Comparison of ENCODE assay signal across 24 cellular contexts in the genomic region with DNA sequence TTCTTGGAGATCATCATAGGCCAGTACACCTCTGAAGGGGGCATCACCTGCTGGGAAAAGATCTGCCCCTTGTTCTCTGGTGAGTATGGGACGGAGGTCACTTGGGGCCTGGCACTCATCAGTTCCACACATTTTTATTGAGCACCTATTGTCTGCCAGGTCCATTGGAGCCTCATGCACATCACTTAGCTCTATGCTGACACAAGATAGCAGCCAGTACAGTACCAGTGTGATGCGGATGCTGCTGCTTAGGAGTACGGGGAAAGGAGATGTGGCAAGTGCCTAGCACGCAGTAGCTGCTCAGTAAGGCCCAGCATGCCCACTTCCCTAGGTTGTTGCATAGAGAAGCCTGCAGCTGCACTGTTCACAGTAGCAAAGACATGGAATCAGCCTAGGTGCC.
"Had no signal": no experiment of that assay in that cellular context is flagged by ENCODE, and none has a peak within 500 bp of the region (broad histone marks: within the 10 kb centered on the region; RNA-seq: fewer than 3 reads in every experiment).

No MANE protein-coding gene starts in this region.

- ATAC-seq: activated CD4-positive, alpha-beta T cell treated with anti-CD3 and anti-CD28 coated beads for 36 hours; activated CD8-positive, alpha-beta T cell treated with anti-CD3 and anti-CD28 coated beads for 36 hours; activated T-cell treated with anti-CD3 and anti-CD28 coated beads, Interleukin-2, amount 50 U/mL, for 4 hours; activated T-helper 17 cell treated with anti-CD3 and anti-CD28 coated beads, Interleukin-2, amount 50 U/mL, for 72 hours had no signal

- H3K27me3 Mint-ChIP-seq: activated CD4-positive, alpha-beta T cell treated with anti-CD3 and anti-CD28 coated beads for 36 hours; activated CD8-positive, alpha-beta T cell treated with anti-CD3 and anti-CD28 coated beads for 36 hours; activated naive CD8-positive, alpha-beta T cell; activated T-helper 17 cell treated with anti-CD3 and anti-CD28 coated beads, Interleukin-2, amount 50 U/mL, for 72 hours had no signal

- H3K4me3 Mint-ChIP-seq: activated CD4-positive, alpha-beta T cell treated with anti-CD3 and anti-CD28 coated beads for 36 hours; activated CD8-positive, alpha-beta T cell treated with anti-CD3 and anti-CD28 coated beads for 36 hours; activated naive CD8-positive, alpha-beta T cell; activated T-cell treated with anti-CD3 and anti-CD28 coated beads, Interleukin-2, amount 50 U/mL, for 4 hours; activated T-helper 17 cell treated with anti-CD3 and anti-CD28 coated beads, Interleukin-2, amount 50 U/mL, for 72 hours had no signal

- H3K9me3 ChIP-seq: esophagus squamous epithelium had no signal

- H3K27me3 ChIP-seq: brain microvascular endothelial cell, esophagus squamous epithelium had no signal

- H3K27ac ChIP-seq: brain microvascular endothelial cell, epithelial cell of prostate, esophagus squamous epithelium had no signal

- H3K27ac Mint-ChIP-seq: activated CD4-positive, alpha-beta T cell treated with anti-CD3 and anti-CD28 coated beads for 36 hours; activated CD8-positive, alpha-beta T cell treated with anti-CD3 and anti-CD28 coated beads for 36 hours; activated naive CD8-positive, alpha-beta T cell; activated T-helper 17 cell treated with anti-CD3 and anti-CD28 coated beads, Interleukin-2, amount 50 U/mL, for 72 hours had no signal

- H3K9me3 Mint-ChIP-seq: activated CD8-positive, alpha-beta T cell treated with anti-CD3 and anti-CD28 coated beads for 36 hours; activated T-cell treated with anti-CD3 and anti-CD28 coated beads, Interleukin-2, amount 50 U/mL, for 4 hours; activated T-helper 17 cell treated with anti-CD3 and anti-CD28 coated beads, Interleukin-2, amount 50 U/mL, for 72 hours had no signal

- H3K4me3 ChIP-seq: esophagus squamous epithelium had no signal

- DNase-seq: activated CD4-positive, alpha-beta T cell treated with anti-CD3 and anti-CD28 coated beads for 36 hours; activated CD4-positive, alpha-beta T cell treated with anti-CD3 and anti-CD28 coated beads, Interleukin-2, amount 50 U/mL, for 1 hour; activated CD4-positive, alpha-beta T cell treated with anti-CD3 and anti-CD28 coated beads, Interleukin-2, amount 50 U/mL, for 48 hours; activated CD4-positive, CD25-positive, alpha-beta regulatory T cell; activated CD4-positive, CD25-positive, alpha-beta regulatory T cell treated with anti-CD3 and anti-CD28 coated beads, Interleukin-2, amount 50 U/mL, for 72 hours; activated CD8-positive, alpha-beta memory T cell treated with anti-CD3 and anti-CD28 coated beads for 24 hours; activated CD8-positive, alpha-beta T cell treated with anti-CD3 and anti-CD28 coated beads for 36 hours; activated effector memory CD4-positive, alpha-beta T cell treated with Interleukin-2 at 50 U/mL for 16 hours; activated gamma-delta T cell treated with Interleukin-2 at 50 U/mL for 16 hours; activated naive CD4-positive, alpha-beta T cell treated with anti-CD3 and anti-CD28 coated beads, Interleukin-2, amount 50 U/mL, for 16 hours; activated naive CD4-positive, alpha-beta T cell treated with Interleukin-2 at 50 U/mL for 16 hours; activated T-cell treated with anti-CD3 and anti-CD28 coated beads, Interleukin-2, amount 50 U/mL, for 4 hours; amniotic stem cell; anterior cingulate cortex; brain microvascular endothelial cell; cortex of kidney; dermis blood vessel endothelial cell; effector CD4-positive, alpha-beta T cell; esophagus squamous epithelium; head of caudate nucleus; T-helper 2 cell had no signal
